ENCODE assay signal across 1 cellular context in genomic region chr12:89087149-89087834, GRCh38.
TF ChIP-seq lines count a peak whose summit lies in the region.

No MANE protein-coding gene starts in this region.

TF ChIP-seq in H1, 55 proteins besides CTCF, POLR2A, EP300 and RAD21 (continued from another document):
- TF ChIP-seq ATF2 (IDR thresholded peaks at IDR 0.05; ENCODE audit: low read length): no peak
- no peak for TF ChIP-seq CBX5 (IDR thresholded peaks at IDR 0.05; ENCODE audit: low read depth, low read length)
- no peak for TF ChIP-seq TAF1 (IDR thresholded peaks at IDR 0.05; ENCODE audit: low read depth, low read length)
- no peak for TF ChIP-seq CTBP2 (IDR thresholded peaks at IDR 0.05; ENCODE audit: borderline replicate concordance, insufficient read depth, insufficient read length, low read length)
